In the genomic region with DNA sequence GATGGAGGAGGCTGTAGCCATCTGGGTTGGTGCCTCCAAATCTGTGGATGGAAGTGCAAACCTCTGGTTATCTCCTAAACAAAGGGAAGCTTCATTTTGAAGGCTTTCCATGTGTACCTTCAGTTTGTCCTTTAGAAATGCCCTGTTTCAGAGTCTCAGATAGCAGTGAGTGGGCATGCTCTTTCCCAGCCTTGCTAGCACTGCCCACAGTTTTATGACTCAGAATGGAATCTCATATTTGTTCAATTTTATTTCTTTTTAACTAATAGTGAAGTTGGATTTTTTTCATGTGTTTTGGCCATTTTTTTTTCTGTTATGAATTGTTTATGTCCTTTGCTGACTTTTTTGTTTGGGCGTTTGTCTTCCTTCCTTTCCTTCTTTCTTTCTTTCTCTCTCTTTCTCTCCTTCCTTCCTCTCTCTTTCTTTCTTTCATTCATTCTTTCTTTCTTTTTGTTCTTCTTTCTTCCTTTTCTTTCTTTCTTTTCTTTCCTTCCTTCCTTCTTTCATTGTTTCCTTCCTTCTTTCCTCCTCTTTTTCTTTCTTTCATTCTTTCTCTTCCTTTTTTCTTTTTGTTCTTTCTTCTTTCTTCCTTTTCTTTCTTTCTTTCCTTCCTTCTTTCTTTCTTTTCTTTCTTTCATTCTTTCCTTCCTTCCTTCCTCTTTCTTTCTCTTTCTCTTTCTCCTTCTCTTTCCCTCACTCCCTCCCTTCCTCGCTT, we compare ENCODE assay signal across 9 cellular contexts. TPM values are rescaled to one million over a fixed set of nuclear protein-coding genes. Genes with fewer than 3 reads are reported as not detected.
DNase-seq lines count a peak whose midpoint lies in the region; ATAC-seq and TF ChIP-seq lines count a peak whose summit lies in the region.
"Had no signal": no experiment of that assay in that cellular context is flagged by ENCODE, and none has a peak within 500 bp of the region (broad histone marks: within the 10 kb centered on the region; RNA-seq: fewer than 3 reads in every experiment).

No MANE protein-coding gene starts in this region.

- intact Hi-C loops in CD14-positive monocyte (cut with micrococcal nuclease), result no loop called here

- H4K20me1 ChIP-seq in SU-DHL-6 (ENCODE audit: low read depth, low read length), result no peaks in the 10 kb centered on the region

- no peaks in the 10 kb centered on the region for H3K79me2 ChIP-seq in SU-DHL-6 (ENCODE audit: insufficient read depth, low read length)

- no peaks in the 10 kb centered on the region for H3K9me3 ChIP-seq in SU-DHL-6 (ENCODE audit: insufficient read depth, low read length)

- no peaks in the 10 kb centered on the region for H3K9me2 ChIP-seq in SU-DHL-6 (replicated peaks; ENCODE audit: insufficient read depth, low read length)

- peak; percentile 3 for ATAC-seq in GM18873 (IDR thresholded peaks at IDR 0.05; ENCODE audit: low FRiP score, unreplicated experiment)
- no peak for ATAC-seq in HG02870 (IDR thresholded peaks at IDR 0.05; ENCODE audit: unreplicated experiment)

- no peaks in the 10 kb centered on the region; the same call in 1 of the 2 replicates for H3K36me3 ChIP-seq in SU-DHL-6 (ENCODE audit: low read length)

- H2AFZ ChIP-seq in SU-DHL-6 (ENCODE audit: low read depth, low read length, severe bottlenecking), result no peak overlapping the region

- H3K4me3 ChIP-seq in SU-DHL-6 (ENCODE audit: insufficient read depth, low read length, poor library complexity, severe bottlenecking), result peak overlapping the region; percentile 0

- H3K27me3 Mint-ChIP-seq in CD14-positive monocyte (ENCODE audit: low read depth in 3 of 3), result peaks cover 0 to 5% (median 0%) of the 10 kb centered on the region in 3 donors

- peak overlapping the region in 1 of 2 donors; percentile 70 for H3K4me3 Mint-ChIP-seq in CD14-positive monocyte

- peak overlapping the region; percentile 52 for H3K4me2 ChIP-seq in SU-DHL-6 (ENCODE audit: low read depth, low read length, poor library complexity, severe bottlenecking)

- H3K4me1 Mint-ChIP-seq in CD14-positive monocyte, result peaks cover 52% of the 10 kb centered on the region

- TF ChIP-seq CTCF in CD14-positive monocyte (IDR thresholded peaks at IDR 0.05), result no peak
- TF ChIP-seq CTCF in SU-DHL-6 (IDR thresholded peaks at IDR 0.05; ENCODE audit: insufficient read depth, low read length, poor library complexity, severe bottlenecking), result no peak

- H3K27me3 ChIP-seq in SU-DHL-6 (ENCODE audit: low read length), result no peaks in the 10 kb centered on the region

- H3K36me3 Mint-ChIP-seq in CD14-positive monocyte, result peaks cover 0 to 4% of the 10 kb centered on the region in 2 donors

- peaks cover 0 to 6% (median 0%) of the 10 kb centered on the region in 7 donors for H3K9me3 Mint-ChIP-seq in CD14-positive monocyte

- DNase-seq in CD14-positive monocyte (ENCODE audit: low spot score) (no peak), iris pigment epithelial cell (ENCODE audit: low read depth) (peak; percentile 47), OCI-M2 (lab: John Stamatoyannopoulos, UW; ENCODE audit: unreplicated experiment) (no peak), HuH-7.5 (ENCODE audit: low spot score) (no peak)
- DNase-seq in activated effector memory CD4-positive, alpha-beta T cell treated with anti-CD3 and anti-CD28 coated beads, Interleukin-2, amount 50 U/mL, for 16 hours, result no peak
- DNase-seq: NCI-H1417 treated with DMSO at 0.1 percent for 48 hours had no signal

- peaks cover 40% of the 10 kb centered on the region for H3F3A ChIP-seq in SU-DHL-6 (ENCODE audit: insufficient read depth)

- peak overlapping the region in 6 of 7 donors; percentile 34 to 84 (median 72) for H3K27ac Mint-ChIP-seq in CD14-positive monocyte

- peak overlapping the region; percentile 40 for H3K9ac ChIP-seq in SU-DHL-6 (ENCODE audit: low read length)

- H3K27ac ChIP-seq in SU-DHL-6 (ENCODE audit: low read depth, low read length), result peak overlapping the region; percentile 91

RNA-seq across cellular contexts. Expression of a gene that starts 25.6 kb away (rescaled TPM):
- polyA plus RNA-seq in CD14-positive monocyte, result 1 to 10 TPM; 2.4 to 2.7 TPM
